ENCODE assay signal across 8 cellular contexts in the genomic region with DNA sequence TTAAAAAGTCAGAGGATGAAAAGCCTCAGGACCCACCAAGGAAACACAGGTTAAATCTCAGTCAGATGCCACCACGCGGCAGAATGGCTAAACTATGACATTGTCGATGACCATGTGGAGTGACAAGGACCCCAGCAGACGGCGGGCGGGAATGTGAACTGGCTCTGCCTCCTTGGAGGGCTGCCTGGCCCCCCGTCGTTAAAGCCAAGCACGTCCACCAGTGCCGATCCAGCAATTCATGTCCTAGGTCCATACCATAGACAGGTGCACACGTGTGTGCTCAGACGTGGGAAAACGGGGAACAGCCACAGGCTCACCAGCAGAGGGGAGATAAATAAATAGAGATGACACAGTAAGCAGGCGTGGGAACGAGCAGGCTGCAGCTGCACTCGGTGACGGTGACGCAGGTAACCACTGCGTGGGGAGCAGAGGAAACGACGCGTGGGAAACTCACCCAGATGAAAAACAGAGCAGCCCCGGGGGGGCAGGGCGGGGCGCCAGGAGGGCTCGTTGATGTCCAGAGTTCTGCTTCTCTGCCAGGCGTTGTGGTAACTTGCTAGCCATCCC. TPM values are rescaled to one million over a fixed set of nuclear protein-coding genes. Genes with fewer than 3 reads are reported as not detected.
DNase-seq lines count a peak whose midpoint lies in the region; ATAC-seq and TF ChIP-seq lines count a peak whose summit lies in the region.

No MANE protein-coding gene starts in this region.

- H3K36me3 Mint-ChIP-seq in activated T-cell treated with anti-CD3 and anti-CD28 coated beads, Interleukin-2, amount 50 U/mL, for 72 hours (ENCODE audit: insufficient read depth in 2 of 2) = peaks cover 0 to 2% of the 10 kb centered on the region in 2 donors

- no peak for TF ChIP-seq CTCF in stomach (IDR thresholded peaks at IDR 0.05)
- TF ChIP-seq CTCF in uterus (IDR thresholded peaks at IDR 0.05) = no peak

- no peaks in the 10 kb centered on the region for H3K4me1 ChIP-seq in stomach
- H3K4me1 ChIP-seq in uterus = no peaks in the 10 kb centered on the region

- no peak for TF ChIP-seq EP300 in stomach (IDR thresholded peaks at IDR 0.05)

- peaks cover 4% of the 10 kb centered on the region for H3K27me3 Mint-ChIP-seq in activated T-cell treated with anti-CD3 and anti-CD28 coated beads, Interleukin-2, amount 50 U/mL, for 72 hours (ENCODE audit: low read depth)

- H3K27ac ChIP-seq in stomach = no peak overlapping the region
- no peak overlapping the region for H3K27ac ChIP-seq in uterus

- peak; percentile 93 to 97 for ATAC-seq in activated T-cell treated with anti-CD3 and anti-CD28 coated beads, Interleukin-2, amount 50 U/mL, for 72 hours (replicated peaks in 1 of 2)
- no peak for ATAC-seq in GM21717 (IDR thresholded peaks at IDR 0.05; ENCODE audit: unreplicated experiment)

- intact Hi-C loops in stomach (cut with DNase I; ENCODE audit: low total_unique reads) = no loop called here
- intact Hi-C loops in uterus (cut with DNase I; ENCODE audit: low total_unique reads) = no loop called here

- H3K9me3 ChIP-seq in stomach = peaks cover 0 to 11% (median 5%) of the 10 kb centered on the region in 4 donors
- no peaks in the 10 kb centered on the region for H3K9me3 ChIP-seq in uterus

- H3K9me3 Mint-ChIP-seq in activated T-cell treated with anti-CD3 and anti-CD28 coated beads, Interleukin-2, amount 50 U/mL, for 72 hours = peaks cover 0 to 3% of the 10 kb centered on the region in 2 donors

- H3K27ac Mint-ChIP-seq in activated T-cell treated with anti-CD3 and anti-CD28 coated beads, Interleukin-2, amount 50 U/mL, for 72 hours = peak overlapping the region; percentile 69

- H3K27me3 ChIP-seq in stomach (peaks cover 0 to 90% (median 34%) of the 10 kb centered on the region in 3 donors), uterus (no peaks in the 10 kb centered on the region)

- TF ChIP-seq POLR2A in stomach (IDR thresholded peaks at IDR 0.05) = no peak
- TF ChIP-seq POLR2A in uterus (IDR thresholded peaks at IDR 0.05) = no peak

- H3K4me3 ChIP-seq in stomach (no peak overlapping the region), uterus (no peak overlapping the region)

- WGBS in stomach, 5 donors = 55 to 67% (median 56%) methylated on average over 27 of the region's 27 CpGs

- peaks cover 32% of the 10 kb centered on the region for H3K4me1 Mint-ChIP-seq in activated T-cell treated with anti-CD3 and anti-CD28 coated beads, Interleukin-2, amount 50 U/mL, for 72 hours (ENCODE audit: low read depth)

- H3K4me3 Mint-ChIP-seq in activated T-cell treated with anti-CD3 and anti-CD28 coated beads, Interleukin-2, amount 50 U/mL, for 72 hours = peak overlapping the region; percentile 93 to 99

- DNase-seq in EH (ENCODE audit: low read depth) (peak; percentile 29), NCI-H2227 (lab: John Stamatoyannopoulos, UW; ENCODE audit: unreplicated experiment) (peak; percentile 34), myocyte (ENCODE audit: low read depth) (peak; percentile 40), stomach (peak; percentile 55), uterus (no peak), cortex of kidney (lab: John Stamatoyannopoulos, UW) (no peak)
- peak; percentile 82 for DNase-seq in activated T-cell treated with anti-CD3 and anti-CD28 coated beads, Interleukin-2, amount 50 U/mL, for 72 hours

- H3K36me3 ChIP-seq in stomach (no peaks in the 10 kb centered on the region), uterus (no peaks in the 10 kb centered on the region)

RNA-seq across cellular contexts. Expression of a gene that starts 28.3 kb away (rescaled TPM):
- 10 to 100 TPM; 20.2 to 24.1 TPM for total RNA-seq in activated T-cell treated with anti-CD3 and anti-CD28 coated beads, Interleukin-2, amount 50 U/mL, for 72 hours
- total RNA-seq in myocyte (1.5 and 1.7 TPM in 2 replicates), stomach (10 to 100 TPM in 1 of 5 donors, 1 to 10 TPM in 1, not detected in 3; 4.2 to 10.9 TPM), uterus (1 to 10 TPM in 2 of 4 donors, under 1 TPM in 1, not detected in 1; 0.77 to 8.6 (median 3.2) TPM)
- 2.4 TPM for polyA plus RNA-seq in myocyte (2012)
- polyA plus RNA-seq in stomach = 1 to 10 TPM; 1.8 to 3.3 (median 2.4) TPM

Comparison
In these comparisons a context has a peak if more than half of its experiments do, and no peak if none do; other contexts are left out.
1. DNase-seq: peak in EH (single experiment), NCI-H2227 (single experiment), activated T-cell treated with anti-CD3 and anti-CD28 coated beads, Interleukin-2, amount 50 U/mL, for 72 hours (2 of 2), myocyte (single experiment) and stomach (single experiment); none in uterus (0 of 2) and cortex of kidney (single experiment).